In genomic region chr14:90827919-90828610, GRCh38 we compare ENCODE assay signal across 8 cellular contexts. TPM values are rescaled to one million over a fixed set of nuclear protein-coding genes. Genes with fewer than 3 reads are reported as not detected.
DNase-seq lines count a peak whose midpoint lies in the region; ATAC-seq and TF ChIP-seq lines count a peak whose summit lies in the region.

No MANE protein-coding gene starts in this region.

- CTCF ChIA-PET in activated CD4-positive, alpha-beta memory T cell treated with anti-CD3 and anti-CD28 coated beads for 36 hours (lab: Charles Lee): interaction anchor here (1.1 kb wide), 1 partner anchor 70 kb away, joined by 3 read pairs; no protein-coding TSS in a partner anchor

- POLR2A ChIA-PET in activated CD4-positive, alpha-beta memory T cell treated with anti-CD3 and anti-CD28 coated beads for 36 hours (lab: Charles Lee): interaction anchor here (0.8 kb wide), 1 partner anchor 344 kb away, joined by 3 read pairs; no protein-coding TSS in a partner anchor

- H3K9me3 ChIP-seq in liver (ENCODE audit: control insufficient read depth in 4 of 4, low read length in 3 of 4): no peaks in the 10 kb centered on the region

- H3K27me3 ChIP-seq in liver (ENCODE audit: control insufficient read depth in 4 of 4, insufficient read depth in 4 of 4, low read length in 3 of 4): no peaks in the 10 kb centered on the region

- peak overlapping the region; percentile 88 for H3K27ac Mint-ChIP-seq in activated CD4-positive, alpha-beta memory T cell treated with anti-CD3 and anti-CD28 coated beads for 36 hours

- H3K4me3 Mint-ChIP-seq in activated CD4-positive, alpha-beta memory T cell treated with anti-CD3 and anti-CD28 coated beads for 36 hours: peak overlapping the region; percentile 80

- no peaks in the 10 kb centered on the region for H3K27me3 Mint-ChIP-seq in activated CD4-positive, alpha-beta memory T cell treated with anti-CD3 and anti-CD28 coated beads for 36 hours

- WGBS in liver: 4% methylated on average over 42 of the region's 42 CpGs

- peak overlapping the region; percentile 25 to 51 (median 32) for H3K4me3 ChIP-seq in liver (ENCODE audit: low read depth in 1 of 3, low read length in 3 of 3)

- H3K9me3 Mint-ChIP-seq in activated CD4-positive, alpha-beta memory T cell treated with anti-CD3 and anti-CD28 coated beads for 36 hours: peaks cover 12% of the 10 kb centered on the region

- H3K36me3 Mint-ChIP-seq in activated CD4-positive, alpha-beta memory T cell treated with anti-CD3 and anti-CD28 coated beads for 36 hours: peaks cover 5% of the 10 kb centered on the region

- ATAC-seq in GM19328 (IDR thresholded peaks at IDR 0.05; ENCODE audit: unreplicated experiment): peak; percentile 93
- peak; percentile 96 for ATAC-seq in HG03457 (IDR thresholded peaks at IDR 0.05; ENCODE audit: unreplicated experiment)

- TF ChIP-seq CTCF in liver (IDR thresholded peaks at IDR 0.05; ENCODE audit: low read depth, low read length, missing input control): no peak

- H3K4me1 Mint-ChIP-seq in activated CD4-positive, alpha-beta memory T cell treated with anti-CD3 and anti-CD28 coated beads for 36 hours (ENCODE audit: low read depth): peaks cover 21% of the 10 kb centered on the region

- H3K36me3 ChIP-seq in liver (ENCODE audit: control insufficient read depth in 4 of 4, insufficient read depth in 3 of 4, low read depth in 1 of 4, low read length in 3 of 4): no peaks in the 10 kb centered on the region

- H3K9ac ChIP-seq in liver (ENCODE audit: low read depth in 1 of 2, low read length in 2 of 2): peak overlapping the region; percentile 72 to 84

- peak overlapping the region; percentile 74 to 90 for H3K27ac ChIP-seq in liver (ENCODE audit: low read depth in 1 of 2, low read length in 2 of 2)

- peaks cover 0 to 4% (median 3%) of the 10 kb centered on the region in 4 donors for H3K4me1 ChIP-seq in liver (ENCODE audit: control insufficient read depth in 4 of 4, insufficient read depth in 4 of 4, low read length in 3 of 4)

- intact Hi-C loops in activated CD4-positive, alpha-beta memory T cell treated with anti-CD3 and anti-CD28 coated beads for 36 hours (cut with micrococcal nuclease): loop anchor here (1.0 to 5.0 kb wide), 5 partner anchors 69 to 429 kb away; partner anchors contain the start of gene RPS6KA5

- DNase-seq in Ammon's horn (ENCODE audit: low spot score) (peak; percentile 97), NCI-H524 treated with DMSO at 0.1 percent for 48 hours (lab: John Stamatoyannopoulos, UW) (peak; percentile 77), dermis microvascular lymphatic vessel endothelial cell (ENCODE audit: low read depth in 2 of 2) (peak; percentile 63 to 88)
- DNase-seq in activated CD4-positive, alpha-beta memory T cell treated with anti-CD3 and anti-CD28 coated beads for 36 hours: peak; percentile 96
- DNase-seq in stimulated activated CD4-positive, alpha-beta T cell treated with anti-CD3 and anti-CD28 coated beads, Interleukin-2, amount 100 ng/mL, for 48 hours: peak; percentile 85 to 89

- no peak for TF ChIP-seq RAD21 in liver (IDR thresholded peaks at IDR 0.05)

TF ChIP-seq in liver, 16 proteins besides CTCF, POLR2A, EP300 and RAD21:
- TF ChIP-seq HNF4G (IDR thresholded peaks at IDR 0.05) (no peak), ZBTB33 (IDR thresholded peaks at IDR 0.05) (no peak), GABPA (IDR thresholded peaks at IDR 0.05 in 1 of 2, conservative IDR thresholded peaks at IDR 0.05 in 1 of 2) (no peak), NR2F2 (IDR thresholded peaks at IDR 0.05) (no peak), RXRA (IDR thresholded peaks at IDR 0.05) (no peak), FOXA2 (IDR thresholded peaks at IDR 0.05) (no peak), SP1 (IDR thresholded peaks at IDR 0.05) (peak; percentile 33), JUND (IDR thresholded peaks at IDR 0.05) (peak in 1 of 2 donors; percentile 43), FOXA1 (IDR thresholded peaks at IDR 0.05) (no peak), YY1 (IDR thresholded peaks at IDR 0.05) (no peak), HNF4A (conservative IDR thresholded peaks at IDR 0.05) (no peak), EGR1 (IDR thresholded peaks at IDR 0.05; ENCODE audit: low read depth in 2 of 2) (peak in 1 of 2 donors; percentile 14), TAF1 (conservative IDR thresholded peaks at IDR 0.05) (no peak)
- TF ChIP-seq, protein P1, sequence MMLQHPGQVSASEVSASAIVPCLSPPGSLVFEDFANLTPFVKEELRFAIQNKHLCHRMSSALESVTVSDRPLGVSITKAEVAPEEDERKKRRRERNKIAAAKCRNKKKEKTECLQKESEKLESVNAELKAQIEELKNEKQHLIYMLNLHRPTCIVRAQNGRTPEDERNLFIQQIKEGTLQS (IDR thresholded peaks at IDR 0.05): no peak
- TF ChIP-seq, protein P2, sequence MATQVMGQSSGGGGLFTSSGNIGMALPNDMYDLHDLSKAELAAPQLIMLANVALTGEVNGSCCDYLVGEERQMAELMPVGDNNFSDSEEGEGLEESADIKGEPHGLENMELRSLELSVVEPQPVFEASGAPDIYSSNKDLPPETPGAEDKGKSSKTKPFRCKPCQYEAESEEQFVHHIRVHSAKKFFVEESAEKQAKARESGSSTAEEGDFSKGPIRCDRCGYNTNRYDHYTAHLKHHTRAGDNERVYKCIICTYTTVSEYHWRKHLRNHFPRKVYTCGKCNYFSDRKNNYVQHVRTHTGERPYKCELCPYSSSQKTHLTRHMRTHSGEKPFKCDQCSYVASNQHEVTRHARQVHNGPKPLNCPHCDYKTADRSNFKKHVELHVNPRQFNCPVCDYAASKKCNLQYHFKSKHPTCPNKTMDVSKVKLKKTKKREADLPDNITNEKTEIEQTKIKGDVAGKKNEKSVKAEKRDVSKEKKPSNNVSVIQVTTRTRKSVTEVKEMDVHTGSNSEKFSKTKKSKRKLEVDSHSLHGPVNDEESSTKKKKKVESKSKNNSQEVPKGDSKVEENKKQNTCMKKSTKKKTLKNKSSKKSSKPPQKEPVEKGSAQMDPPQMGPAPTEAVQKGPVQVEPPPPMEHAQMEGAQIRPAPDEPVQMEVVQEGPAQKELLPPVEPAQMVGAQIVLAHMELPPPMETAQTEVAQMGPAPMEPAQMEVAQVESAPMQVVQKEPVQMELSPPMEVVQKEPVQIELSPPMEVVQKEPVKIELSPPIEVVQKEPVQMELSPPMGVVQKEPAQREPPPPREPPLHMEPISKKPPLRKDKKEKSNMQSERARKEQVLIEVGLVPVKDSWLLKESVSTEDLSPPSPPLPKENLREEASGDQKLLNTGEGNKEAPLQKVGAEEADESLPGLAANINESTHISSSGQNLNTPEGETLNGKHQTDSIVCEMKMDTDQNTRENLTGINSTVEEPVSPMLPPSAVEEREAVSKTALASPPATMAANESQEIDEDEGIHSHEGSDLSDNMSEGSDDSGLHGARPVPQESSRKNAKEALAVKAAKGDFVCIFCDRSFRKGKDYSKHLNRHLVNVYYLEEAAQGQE (IDR thresholded peaks at IDR 0.05): no peak
- TF ChIP-seq, protein P3, sequence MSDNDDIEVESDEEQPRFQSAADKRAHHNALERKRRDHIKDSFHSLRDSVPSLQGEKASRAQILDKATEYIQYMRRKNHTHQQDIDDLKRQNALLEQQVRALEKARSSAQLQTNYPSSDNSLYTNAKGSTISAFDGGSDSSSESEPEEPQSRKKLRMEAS (IDR thresholded peaks at IDR 0.05): peak; percentile 83
TF ChIP-seq in liver: peak in this region for 4.

RNA-seq across cellular contexts. Expression of gene TTC7B, which starts 11.8 kb away (rescaled TPM):
- 10 to 100 TPM in 1 of 2 experiments, 1 to 10 TPM in 1; 9.3 to 12.4 TPM for total RNA-seq in activated CD4-positive, alpha-beta memory T cell treated with anti-CD3 and anti-CD28 coated beads for 36 hours
- total RNA-seq in dermis microvascular lymphatic vessel endothelial cell: 13.9 and 25.5 TPM in 2 replicates
- 10 to 100 TPM in 1 of 2 donors, 1 to 10 TPM in 1; 9.1 to 31.0 TPM for total RNA-seq in liver
- 10 to 100 TPM in 1 of 2 donors, 1 to 10 TPM in 1; 9.5 to 15.4 TPM for polyA plus RNA-seq in liver

Comparison
In these comparisons a context has a peak if more than half of its experiments do, and no peak if none do; other contexts are left out.
1. Peak in every context shown above with its lines: DNase-seq, ATAC-seq, H3K4me3 ChIP-seq and H3K27ac ChIP-seq.